In genomic region chr5:57754616-57755015, GRCh38 we compare ENCODE assay signal across 17 cellular contexts.
DNase-seq lines count a peak whose midpoint lies in the region; ATAC-seq and TF ChIP-seq lines count a peak whose summit lies in the region.
"Had no signal": no experiment of that assay in that cellular context is flagged by ENCODE, and none has a peak within 500 bp of the region (broad histone marks: within the 10 kb centered on the region; RNA-seq: fewer than 3 reads in every experiment).

No MANE protein-coding gene starts in this region.

- TF ChIP-seq EP300 in upper lobe of left lung (IDR thresholded peaks at IDR 0.05) = no peak
- no peak for TF ChIP-seq EP300 in tibial nerve (IDR thresholded peaks at IDR 0.05)

- TF ChIP-seq POLR2A in upper lobe of left lung (IDR thresholded peaks at IDR 0.05) (no peak), tibial nerve (IDR thresholded peaks at IDR 0.05) (no peak)

- no peaks in the 10 kb centered on the region for H3K4me1 ChIP-seq in upper lobe of left lung
- H3K4me1 ChIP-seq in tibial nerve = peaks cover 0 to 7% (median 0%) of the 10 kb centered on the region in 4 donors
- H3K4me1 ChIP-seq: SJCRH30 had no signal

- no peak for ATAC-seq in upper lobe of left lung (ENCODE audit: low FRiP score in 2 of 2)
- ATAC-seq: HCT116 had no signal

- H3K27ac ChIP-seq in upper lobe of left lung = no peak overlapping the region
- H3K27ac ChIP-seq in tibial nerve = no peak overlapping the region
- H3K27ac ChIP-seq: SJCRH30 had no signal

- peak; percentile 54 for DNase-seq in HCEC 1CT
- peak; percentile 31 for DNase-seq in amniotic epithelial cell (ENCODE audit: low read depth)
- peak; percentile 79 for DNase-seq in fibroblast of mammary gland (ENCODE audit: low read depth)
- no peak for DNase-seq in upper lobe of left lung
- DNase-seq in DMS53 (lab: John Stamatoyannopoulos, UW) = no peak
- no peak for DNase-seq in tibial nerve (ENCODE audit: low spot score in 2 of 2)
- no peak for DNase-seq in activated CD4-positive, alpha-beta T cell treated with anti-CD3 and anti-CD28 coated beads, Interleukin-2, amount 50 U/mL, for 4 hours
- DNase-seq: ACHN, DMS 273 treated with DMSO at 0.1 percent for 48 hours, NCI-H1105 treated with DMSO at 0.1 percent for 48 hours, NCI-H1694 treated with DMSO at 0.1 percent for 48 hours, NCI-H2227 treated with DMSO at 0.1 percent for 48 hours, NCI-H510A treated with DMSO at 0.1 percent for 48 hours, NCI-H774, OCI-M1, SJCRH30 had no signal

- H3K27me3 ChIP-seq in upper lobe of left lung (no peaks in the 10 kb centered on the region), tibial nerve (no peaks in the 10 kb centered on the region)
- H3K27me3 ChIP-seq: SJCRH30 had no signal

- TF ChIP-seq CTCF in fibroblast of mammary gland (conservative IDR thresholded peaks at IDR 0.05; ENCODE audit: control insufficient read depth, insufficient read depth, low read depth, low read length) (no peak), upper lobe of left lung (IDR thresholded peaks at IDR 0.05) (no peak), tibial nerve (IDR thresholded peaks at IDR 0.05) (no peak)

- H3K4me3 ChIP-seq in fibroblast of mammary gland (ENCODE audit: control insufficient read depth, low read depth, low read length) (no peak overlapping the region), upper lobe of left lung (no peak overlapping the region), tibial nerve (no peak overlapping the region)
- H3K4me3 ChIP-seq: SJCRH30 had no signal

- H3K36me3 ChIP-seq in upper lobe of left lung (no peaks in the 10 kb centered on the region), tibial nerve (no peaks in the 10 kb centered on the region)
- H3K36me3 ChIP-seq: SJCRH30 had no signal

- no peaks in the 10 kb centered on the region for H3K9me3 ChIP-seq in upper lobe of left lung
- H3K9me3 ChIP-seq in tibial nerve = no peaks in the 10 kb centered on the region
- H3K9me3 ChIP-seq: SJCRH30 had no signal

Comparison
In these comparisons a context has a peak if more than half of its experiments do, and no peak if none do; other contexts are left out.
1. DNase-seq: peak in HCEC 1CT (single experiment), amniotic epithelial cell (single experiment) and fibroblast of mammary gland (single experiment); none in upper lobe of left lung (0 of 2), DMS53 (single experiment), tibial nerve (0 of 2) and activated CD4-positive, alpha-beta T cell treated with anti-CD3 and anti-CD28 coated beads, Interleukin-2, amount 50 U/mL, for 4 hours (0 of 2).